ENCODE assay signal across 9 cellular contexts in the genomic region with DNA sequence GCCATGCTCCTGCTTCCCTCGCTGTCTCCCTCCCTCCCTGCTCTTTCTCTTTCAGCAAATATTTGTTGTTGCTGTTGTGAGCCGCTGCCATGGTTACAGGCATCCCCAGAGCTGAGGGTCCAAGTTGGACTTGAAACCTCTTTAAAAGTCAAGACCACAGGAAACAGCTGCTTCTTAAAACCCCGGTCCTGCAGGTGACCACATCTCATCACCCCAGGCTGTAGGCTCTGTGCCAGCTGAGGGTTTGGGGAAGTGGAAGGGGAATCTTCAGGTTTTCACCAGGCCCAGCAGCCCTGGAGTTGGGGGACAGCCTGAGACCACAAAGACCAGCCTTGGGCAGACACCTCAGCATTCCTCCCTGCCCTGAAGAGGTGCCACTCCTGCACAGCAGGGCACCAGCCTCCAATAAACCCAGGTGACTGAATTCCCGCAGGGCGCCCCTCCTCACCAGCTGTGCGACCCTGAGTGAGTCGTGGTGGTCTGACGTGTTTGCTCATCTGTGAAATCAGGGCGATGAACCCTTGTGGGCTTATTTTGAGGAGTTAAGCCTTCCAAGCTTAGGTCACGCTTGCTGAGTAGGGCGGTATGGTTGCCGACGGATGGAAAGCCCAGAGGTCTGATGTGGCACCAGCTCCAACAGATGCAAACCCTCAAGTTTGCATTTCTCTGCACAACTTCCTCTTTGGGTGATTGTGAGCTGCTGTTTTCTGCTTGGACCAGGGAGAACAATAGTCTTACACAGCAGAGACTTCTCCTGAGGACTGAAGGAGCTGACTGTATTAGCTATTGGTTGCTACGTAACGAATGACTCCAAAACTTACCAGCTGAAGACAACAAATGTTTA. TPM values are rescaled to one million over a fixed set of nuclear protein-coding genes. Genes with fewer than 3 reads are reported as not detected.
DNase-seq lines count a peak whose midpoint lies in the region; ATAC-seq, FAIRE-seq and TF ChIP-seq lines count a peak whose summit lies in the region.
"Had no signal": no experiment of that assay in that cellular context is flagged by ENCODE, and none has a peak within 500 bp of the region (broad histone marks: within the 10 kb centered on the region; RNA-seq: fewer than 3 reads in every experiment).

No MANE protein-coding gene starts in this region.

- H3F3A ChIP-seq in PC-3 (ENCODE audit: low read length, unreplicated experiment): no peaks in the 10 kb centered on the region

- no peak overlapping the region for H3K9ac ChIP-seq in PC-3 (ENCODE audit: low read length)

- intact Hi-C loops in activated B cell treated with CpG ODN at 0.5 μM for 24 hours (cut with micrococcal nuclease): loop anchor here (5.0 to 10.0 kb wide), 3 partner anchors 65 to 327 kb away; no protein-coding TSS in a partner anchor
- intact Hi-C loops in PC-3 (cut with micrococcal nuclease): no loop called here
- intact Hi-C loops in activated CD8-positive, alpha-beta T cell treated with anti-CD3 and anti-CD28 coated beads for 36 hours (cut with micrococcal nuclease): no loop called here

- H3K9me3 ChIP-seq in PC-3 (ENCODE audit: low read length): no peaks in the 10 kb centered on the region

- H3K4me3 ChIP-seq in PC-3 (ENCODE audit: low read length): no peak overlapping the region
- H3K4me3 ChIP-seq: esophagus squamous epithelium had no signal

- TF ChIP-seq CTCF in activated B cell treated with CpG ODN at 0.5 μM for 24 hours (IDR thresholded peaks at IDR 0.05) (no peak), PC-3 (conservative IDR thresholded peaks at IDR 0.05; ENCODE audit: low read depth, low read length) (no peak)
- no peak for TF ChIP-seq CTCF in activated CD8-positive, alpha-beta T cell treated with anti-CD3 and anti-CD28 coated beads for 36 hours (IDR thresholded peaks at IDR 0.05)

- H3K36me3 ChIP-seq in PC-3 (ENCODE audit: low read depth, low read length): no peaks in the 10 kb centered on the region
- H3K36me3 ChIP-seq: esophagus squamous epithelium had no signal

- no peak overlapping the region for H2AFZ ChIP-seq in PC-3 (ENCODE audit: low read length)

- H3K36me3 Mint-ChIP-seq in activated B cell treated with CpG ODN at 0.5 μM for 24 hours (ENCODE audit: low read depth): peaks cover 3% of the 10 kb centered on the region
- H3K36me3 Mint-ChIP-seq in activated CD8-positive, alpha-beta T cell treated with anti-CD3 and anti-CD28 coated beads for 36 hours (ENCODE audit: low read depth): no peaks in the 10 kb centered on the region

- no peak overlapping the region for H3K4me2 ChIP-seq in PC-3 (ENCODE audit: low read length)

- TF ChIP-seq POLR2A in GM12892 (IDR thresholded peaks at IDR 0.05; ENCODE audit: low read depth, low read length): no peak

- H3K27me3 ChIP-seq in PC-3 (ENCODE audit: low read length): no peaks in the 10 kb centered on the region
- H3K27me3 ChIP-seq: esophagus squamous epithelium had no signal

- no peaks in the 10 kb centered on the region for H3K9me2 ChIP-seq in PC-3 (replicated peaks; ENCODE audit: low read length)

- BruUV-seq in PC-3 (replicated peaks; lab: Mats Ljungman, UMichigan): no TSS peak

- H3K27ac ChIP-seq in PC-3 (ENCODE audit: low read length): no peak overlapping the region
- H3K27ac ChIP-seq: esophagus squamous epithelium had no signal

- peak; percentile 96 for FAIRE-seq in GM12892 (lab: Jason Lieb, UNC)

- H3K27ac Mint-ChIP-seq in activated B cell treated with CpG ODN at 0.5 μM for 24 hours: peak overlapping the region; percentile 67
- no peak overlapping the region for H3K27ac Mint-ChIP-seq in activated CD8-positive, alpha-beta T cell treated with anti-CD3 and anti-CD28 coated beads for 36 hours

- H3K27me3 Mint-ChIP-seq in activated B cell treated with CpG ODN at 0.5 μM for 24 hours: peaks cover 6% of the 10 kb centered on the region
- H3K27me3 Mint-ChIP-seq in activated CD8-positive, alpha-beta T cell treated with anti-CD3 and anti-CD28 coated beads for 36 hours: peaks cover 4% of the 10 kb centered on the region

- peak; percentile 48 for DNase-seq in GM12892 (ENCODE audit: insufficient read length)
- no peak for DNase-seq in activated B cell treated with CpG ODN at 0.5 μM for 24 hours
- no peak for DNase-seq in dedifferentiated amniotic fluid mesenchymal stem cell (ENCODE audit: extremely low spot score)
- DNase-seq in NCI-H2081 treated with DMSO at 0.1 percent for 48 hours (lab: John Stamatoyannopoulos, UW): no peak
- DNase-seq in PC-3: no peak
- no peak for DNase-seq in activated CD8-positive, alpha-beta T cell treated with anti-CD3 and anti-CD28 coated beads for 36 hours
- DNase-seq: esophagus squamous epithelium had no signal

- peaks cover 21% of the 10 kb centered on the region for H3K4me1 Mint-ChIP-seq in activated B cell treated with CpG ODN at 0.5 μM for 24 hours
- H3K4me1 Mint-ChIP-seq in activated CD8-positive, alpha-beta T cell treated with anti-CD3 and anti-CD28 coated beads for 36 hours (ENCODE audit: low read depth): no peaks in the 10 kb centered on the region

- H3K79me2 ChIP-seq in PC-3 (ENCODE audit: low read length): no peaks in the 10 kb centered on the region

- H3K4me1 ChIP-seq in PC-3 (ENCODE audit: insufficient read depth, low read length): no peaks in the 10 kb centered on the region
- H3K4me1 ChIP-seq: esophagus squamous epithelium had no signal

- peaks cover 7% of the 10 kb centered on the region for H3K9me3 Mint-ChIP-seq in activated B cell treated with CpG ODN at 0.5 μM for 24 hours
- H3K9me3 Mint-ChIP-seq in activated CD8-positive, alpha-beta T cell treated with anti-CD3 and anti-CD28 coated beads for 36 hours: peaks cover 7% of the 10 kb centered on the region

- CTCF ChIA-PET in activated B cell treated with CpG ODN at 0.5 μM for 24 hours (lab: Charles Lee): no interaction called here
- CTCF ChIA-PET in PC-3 (lab: Charles Lee): no interaction called here
- CTCF ChIA-PET in activated CD8-positive, alpha-beta T cell treated with anti-CD3 and anti-CD28 coated beads for 36 hours (lab: Charles Lee): interaction anchor here (1.1 kb wide), 1 partner anchor 200 kb away, joined by 3 read pairs; no protein-coding TSS in a partner anchor

- ATAC-seq in GM21423 (IDR thresholded peaks at IDR 0.05; ENCODE audit: unreplicated experiment) (peak; percentile 80), HG03457 (IDR thresholded peaks at IDR 0.05; ENCODE audit: unreplicated experiment) (peak; percentile 60), activated B cell treated with CpG ODN at 0.5 μM for 24 hours (ENCODE audit: low read depth) (peak; percentile 71), PC-3 (no peak)
- no peak for ATAC-seq in activated CD8-positive, alpha-beta T cell treated with anti-CD3 and anti-CD28 coated beads for 36 hours

- POLR2A ChIA-PET in activated B cell treated with CpG ODN at 0.5 μM for 24 hours (lab: Charles Lee): interaction anchor here (0.7 kb wide), 2 partner anchors 160 to 228 kb away, joined by 3 read pairs; no protein-coding TSS in a partner anchor
- POLR2A ChIA-PET in PC-3 (lab: Charles Lee; ENCODE audit: unreplicated experiment): no interaction called here
- POLR2A ChIA-PET in activated CD8-positive, alpha-beta T cell treated with anti-CD3 and anti-CD28 coated beads for 36 hours (lab: Charles Lee): no interaction called here

- H3K4me3 Mint-ChIP-seq in activated B cell treated with CpG ODN at 0.5 μM for 24 hours: peak overlapping the region; percentile 44
- no peak overlapping the region for H3K4me3 Mint-ChIP-seq in activated CD8-positive, alpha-beta T cell treated with anti-CD3 and anti-CD28 coated beads for 36 hours

- no peaks in the 10 kb centered on the region for H4K20me1 ChIP-seq in PC-3 (ENCODE audit: low read length)

RNA-seq across cellular contexts. Expression of gene NPTX2, which starts 24.8 kb away (rescaled TPM):
- polyA plus RNA-seq in GM12892 (2012; ENCODE audit: missing spikeins): not detected
- total RNA-seq in activated B cell treated with CpG ODN at 0.5 μM for 24 hours: 0.15 TPM in 1 of 2 replicates, not detected in the other
- not detected in 2 replicates for total RNA-seq in PC-3 (2014; rRNA removed)
- under 1 TPM in 1 of 2 experiments, not detected in 1; 0.18 TPM for total RNA-seq in activated CD8-positive, alpha-beta T cell treated with anti-CD3 and anti-CD28 coated beads for 36 hours

Comparison
In these comparisons a context has a peak if more than half of its experiments do, and no peak if none do; other contexts are left out.
1. ATAC-seq: peak in GM21423 (single experiment), HG03457 (single experiment) and activated B cell treated with CpG ODN at 0.5 μM for 24 hours (single experiment); none in PC-3 (single experiment) and activated CD8-positive, alpha-beta T cell treated with anti-CD3 and anti-CD28 coated beads for 36 hours (single experiment).